ENCODE assay signal across 2 cellular contexts in genomic region chr17:20046629-20047028, GRCh38.
TF ChIP-seq lines count a peak whose summit lies in the region.

No MANE protein-coding gene starts in this region.

TF ChIP-seq in IMR-90, 13 proteins besides CTCF, POLR2A, EP300 and RAD21:
- TF ChIP-seq RCOR1 (IDR thresholded peaks at IDR 0.05; ENCODE audit: insufficient replicate concordance, low read length), result no peak
- TF ChIP-seq SMC3 (IDR thresholded peaks at IDR 0.05; ENCODE audit: low read depth, low read length), result no peak
- no peak for TF ChIP-seq MXI1 (IDR thresholded peaks at IDR 0.05; ENCODE audit: borderline replicate concordance, low read depth, low read length)

TF ChIP-seq in HepG2, 621 proteins besides CTCF, POLR2A, EP300 and RAD21:
- no peak for TF ChIP-seq ZNF282 (IDR thresholded peaks at IDR 0.05; ENCODE audit: partially characterized antibody)
- no peak for TF ChIP-seq ATF4 (CRISPR knock-in tag; IDR thresholded peaks at IDR 0.05)
- TF ChIP-seq ZNF136 (CRISPR knock-in tag; IDR thresholded peaks at IDR 0.05; ENCODE audit: low read depth), result no peak
- TF ChIP-seq THRA (CRISPR knock-in tag; IDR thresholded peaks at IDR 0.05; ENCODE audit: borderline replicate concordance), result no peak
- TF ChIP-seq SALL1 (CRISPR knock-in tag; IDR thresholded peaks at IDR 0.05), result no peak
- TF ChIP-seq ZNF550 (CRISPR knock-in tag; IDR thresholded peaks at IDR 0.05; ENCODE audit: borderline replicate concordance), result no peak
- no peak for TF ChIP-seq AKAP8 (CRISPR knock-in tag; IDR thresholded peaks at IDR 0.05)
- no peak for TF ChIP-seq BATF2 (CRISPR knock-in tag; IDR thresholded peaks at IDR 0.05)
- no peak for TF ChIP-seq TEAD2 (CRISPR knock-in tag; IDR thresholded peaks at IDR 0.05)
- no peak for TF ChIP-seq ZNF749 (CRISPR knock-in tag; IDR thresholded peaks at IDR 0.05; ENCODE audit: borderline replicate concordance)
- no peak for TF ChIP-seq ZNF607 (CRISPR knock-in tag; IDR thresholded peaks at IDR 0.05; ENCODE audit: borderline replicate concordance)
- no peak for TF ChIP-seq ZNF615 (CRISPR knock-in tag; IDR thresholded peaks at IDR 0.05; ENCODE audit: borderline replicate concordance)
- no peak for TF ChIP-seq ZNF839 (CRISPR knock-in tag; IDR thresholded peaks at IDR 0.05; ENCODE audit: borderline replicate concordance)
- TF ChIP-seq SNAPC4 (CRISPR knock-in tag; IDR thresholded peaks at IDR 0.05), result no peak
- no peak for TF ChIP-seq ZNF660 (CRISPR knock-in tag; IDR thresholded peaks at IDR 0.05; ENCODE audit: borderline replicate concordance, low read depth)
- TF ChIP-seq ZFX (CRISPR knock-in tag; IDR thresholded peaks at IDR 0.05; ENCODE audit: low read depth), result no peak
